ENCODE assay signal across 1 cellular context in the genomic region with DNA sequence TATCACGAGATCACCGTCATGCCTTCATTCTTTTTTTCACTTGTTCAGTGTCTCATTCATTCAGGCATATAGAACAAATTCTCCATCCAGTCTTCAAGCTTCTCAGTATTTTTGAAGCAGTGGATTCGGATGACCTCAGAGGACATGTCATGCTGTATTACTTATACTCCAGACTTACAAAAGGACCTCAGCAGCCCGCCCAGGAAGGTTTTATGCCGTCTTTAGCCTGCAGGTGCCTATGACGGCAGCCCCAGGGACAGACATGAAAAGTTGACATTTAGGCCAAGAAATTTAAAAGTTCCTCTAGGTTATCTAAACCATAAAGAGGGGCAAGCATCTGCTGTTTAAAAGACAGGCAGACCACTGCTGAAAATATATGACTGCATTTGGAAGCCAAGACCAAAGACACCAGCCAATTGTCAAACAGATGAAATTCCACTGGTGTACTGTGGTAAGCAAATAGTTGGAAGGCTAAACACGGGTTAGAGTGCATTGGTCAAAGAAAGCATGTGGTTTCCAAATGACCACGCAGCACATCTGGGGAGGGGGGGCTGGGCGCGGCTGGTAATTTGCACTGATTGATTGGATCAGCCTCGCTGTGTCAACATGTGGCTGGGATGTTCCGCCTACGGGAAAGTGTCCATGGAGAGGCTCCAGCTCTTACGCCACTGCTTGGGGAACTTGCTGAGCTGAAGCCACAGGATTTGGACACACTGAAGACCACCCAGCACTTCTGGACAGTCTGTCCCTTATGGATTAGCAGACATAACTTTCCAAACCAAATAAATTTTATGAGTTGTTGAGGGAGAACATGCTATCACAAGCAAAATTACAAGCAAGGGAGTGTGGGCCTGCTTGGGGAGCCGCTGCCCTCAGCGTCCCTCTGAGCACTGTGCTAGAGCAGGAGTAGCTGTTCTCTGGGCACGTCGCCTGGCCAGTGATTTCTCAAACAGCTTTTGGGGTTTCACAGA.
TF ChIP-seq lines count a peak whose summit lies in the region.

No MANE protein-coding gene starts in this region.

TF ChIP-seq in HepG2, 621 proteins besides CTCF, POLR2A, EP300 and RAD21 (continued from another document and continues in another):
- TF ChIP-seq, protein P1, sequence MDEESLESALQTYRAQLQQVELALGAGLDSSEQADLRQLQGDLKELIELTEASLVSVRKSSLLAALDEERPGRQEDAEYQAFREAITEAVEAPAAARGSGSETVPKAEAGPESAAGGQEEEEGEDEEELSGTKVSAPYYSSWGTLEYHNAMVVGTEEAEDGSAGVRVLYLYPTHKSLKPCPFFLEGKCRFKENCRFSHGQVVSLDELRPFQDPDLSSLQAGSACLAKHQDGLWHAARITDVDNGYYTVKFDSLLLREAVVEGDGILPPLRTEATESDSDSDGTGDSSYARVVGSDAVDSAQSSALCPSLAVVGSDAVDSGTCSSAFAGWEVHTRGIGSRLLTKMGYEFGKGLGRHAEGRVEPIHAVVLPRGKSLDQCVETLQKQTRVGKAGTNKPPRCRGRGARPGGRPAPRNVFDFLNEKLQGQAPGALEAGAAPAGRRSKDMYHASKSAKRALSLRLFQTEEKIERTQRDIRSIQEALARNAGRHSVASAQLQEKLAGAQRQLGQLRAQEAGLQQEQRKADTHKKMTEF (CRISPR knock-in tag; IDR thresholded peaks at IDR 0.05) = no peak
- TF ChIP-seq FOXJ3 (CRISPR knock-in tag; IDR thresholded peaks at IDR 0.05; ENCODE audit: borderline replicate concordance) (no peak), ZNF543 (CRISPR knock-in tag; IDR thresholded peaks at IDR 0.05) (no peak), SMYD3 (CRISPR knock-in tag; IDR thresholded peaks at IDR 0.05) (no peak), ZSCAN29 (CRISPR knock-in tag; conservative IDR thresholded peaks at IDR 0.05) (no peak), ZNF772 (CRISPR knock-in tag; IDR thresholded peaks at IDR 0.05) (no peak), ZIK1 (CRISPR knock-in tag; IDR thresholded peaks at IDR 0.05; ENCODE audit: borderline replicate concordance, low read depth) (no peak), SNRNP70 (IDR thresholded peaks at IDR 0.05; ENCODE audit: low read depth, low read length) (no peak), ZFY (CRISPR knock-in tag; IDR thresholded peaks at IDR 0.05) (no peak), ZSCAN22 (CRISPR knock-in tag; IDR thresholded peaks at IDR 0.05) (no peak), ZBTB1 (CRISPR knock-in tag; IDR thresholded peaks at IDR 0.05; ENCODE audit: borderline replicate concordance) (no peak), ZNF766 (CRISPR knock-in tag; IDR thresholded peaks at IDR 0.05; ENCODE audit: borderline replicate concordance) (no peak), GTF2F1 (IDR thresholded peaks at IDR 0.05; ENCODE audit: low read length) (no peak), ZNF510 (CRISPR knock-in tag; IDR thresholded peaks at IDR 0.05; ENCODE audit: low read depth) (no peak), ZNF484 (CRISPR knock-in tag; IDR thresholded peaks at IDR 0.05; ENCODE audit: borderline replicate concordance, low read depth) (no peak), ZNF121 (CRISPR knock-in tag; IDR thresholded peaks at IDR 0.05) (no peak), HDAC1 (CRISPR knock-in tag; IDR thresholded peaks at IDR 0.05) (no peak; the same call in 1 of the 2 replicates), JUNB (CRISPR knock-in tag; IDR thresholded peaks at IDR 0.05; ENCODE audit: borderline replicate concordance) (no peak), ZMAT3 (CRISPR knock-in tag; conservative IDR thresholded peaks at IDR 0.05) (no peak), NR3C1 (CRISPR knock-in tag; IDR thresholded peaks at IDR 0.05) (no peak), FOXA3 (CRISPR knock-in tag; IDR thresholded peaks at IDR 0.05) (peak; percentile 88), ZMYM4 (CRISPR knock-in tag; IDR thresholded peaks at IDR 0.05) (peak; percentile 96), ZNF432 (CRISPR knock-in tag; IDR thresholded peaks at IDR 0.05; ENCODE audit: borderline replicate concordance) (no peak), KLF12 (CRISPR knock-in tag; IDR thresholded peaks at IDR 0.05; ENCODE audit: borderline replicate concordance) (no peak), YEATS4 (CRISPR knock-in tag; IDR thresholded peaks at IDR 0.05; ENCODE audit: borderline replicate concordance) (no peak), ZNF136 (CRISPR knock-in tag; IDR thresholded peaks at IDR 0.05; ENCODE audit: low read depth) (no peak), ZNF124 (CRISPR knock-in tag; IDR thresholded peaks at IDR 0.05) (no peak), ZNF558 (CRISPR knock-in tag; IDR thresholded peaks at IDR 0.05; ENCODE audit: borderline replicate concordance) (no peak), SUZ12 (IDR thresholded peaks at IDR 0.05; ENCODE audit: low read depth, low read length) (no peak), CAMTA2 (CRISPR knock-in tag; IDR thresholded peaks at IDR 0.05; ENCODE audit: borderline replicate concordance) (no peak), ASH2L (IDR thresholded peaks at IDR 0.05; ENCODE audit: insufficient read length, low read depth, low read length) (no peak), STAT5B (CRISPR knock-in tag; IDR thresholded peaks at IDR 0.05) (no peak), NFATC3 (CRISPR knock-in tag; IDR thresholded peaks at IDR 0.05) (no peak), ZNF883 (CRISPR knock-in tag; IDR thresholded peaks at IDR 0.05; ENCODE audit: not compliant biosample characterization) (no peak), ZNF878 (CRISPR knock-in tag; IDR thresholded peaks at IDR 0.05) (no peak), ZNF160 (CRISPR knock-in tag; IDR thresholded peaks at IDR 0.05) (no peak), FOXK1 (CRISPR knock-in tag; IDR thresholded peaks at IDR 0.05; ENCODE audit: borderline replicate concordance, low read depth) (peak; percentile 43; the same call in 1 of the 2 replicates), HOXD1 (CRISPR knock-in tag; IDR thresholded peaks at IDR 0.05) (no peak), ZNF230 (CRISPR knock-in tag; IDR thresholded peaks at IDR 0.05) (no peak), ZFP90 (CRISPR knock-in tag; IDR thresholded peaks at IDR 0.05; ENCODE audit: borderline replicate concordance) (no peak), ZNF746 (CRISPR knock-in tag; IDR thresholded peaks at IDR 0.05) (0 out of 2 replicates have a peak, but pooled peaks have one; percentile 41), HDAC6 (IDR thresholded peaks at IDR 0.05; ENCODE audit: low read depth, low read length) (no peak), CEBPG (CRISPR knock-in tag; IDR thresholded peaks at IDR 0.05) (peak; percentile 29; the same call in 1 of the 2 replicates), NFYC (CRISPR knock-in tag; IDR thresholded peaks at IDR 0.05) (peak; percentile 47), THYN1 (CRISPR knock-in tag; IDR thresholded peaks at IDR 0.05; ENCODE audit: borderline replicate concordance, low read depth) (no peak)
- TF ChIP-seq, protein P2, sequence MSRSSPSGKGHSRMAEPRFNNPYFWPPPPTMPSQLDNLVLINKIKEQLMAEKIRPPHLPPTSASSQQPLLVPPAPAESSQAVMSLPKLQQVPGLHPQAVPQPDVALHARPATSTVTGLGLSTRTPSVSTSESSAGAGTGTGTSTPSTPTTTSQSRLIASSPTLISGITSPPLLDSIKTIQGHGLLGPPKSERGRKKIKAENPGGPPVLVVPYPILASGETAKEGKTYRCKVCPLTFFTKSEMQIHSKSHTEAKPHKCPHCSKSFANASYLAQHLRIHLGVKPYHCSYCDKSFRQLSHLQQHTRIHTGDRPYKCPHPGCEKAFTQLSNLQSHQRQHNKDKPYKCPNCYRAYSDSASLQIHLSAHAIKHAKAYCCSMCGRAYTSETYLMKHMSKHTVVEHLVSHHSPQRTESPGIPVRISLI (CRISPR knock-in tag; IDR thresholded peaks at IDR 0.05; ENCODE audit: borderline replicate concordance) = no peak
- TF ChIP-seq, protein P3, sequence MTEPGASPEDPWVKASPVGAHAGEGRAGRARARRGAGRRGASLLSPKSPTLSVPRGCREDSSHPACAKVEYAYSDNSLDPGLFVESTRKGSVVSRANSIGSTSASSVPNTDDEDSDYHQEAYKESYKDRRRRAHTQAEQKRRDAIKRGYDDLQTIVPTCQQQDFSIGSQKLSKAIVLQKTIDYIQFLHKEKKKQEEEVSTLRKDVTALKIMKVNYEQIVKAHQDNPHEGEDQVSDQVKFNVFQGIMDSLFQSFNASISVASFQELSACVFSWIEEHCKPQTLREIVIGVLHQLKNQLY (CRISPR knock-in tag; IDR thresholded peaks at IDR 0.05) = peak; percentile 28; the same call in 1 of the 2 replicates
- TF ChIP-seq, protein P4, sequence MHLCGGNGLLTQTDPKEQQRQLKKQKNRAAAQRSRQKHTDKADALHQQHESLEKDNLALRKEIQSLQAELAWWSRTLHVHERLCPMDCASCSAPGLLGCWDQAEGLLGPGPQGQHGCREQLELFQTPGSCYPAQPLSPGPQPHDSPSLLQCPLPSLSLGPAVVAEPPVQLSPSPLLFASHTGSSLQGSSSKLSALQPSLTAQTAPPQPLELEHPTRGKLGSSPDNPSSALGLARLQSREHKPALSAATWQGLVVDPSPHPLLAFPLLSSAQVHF (CRISPR knock-in tag; IDR thresholded peaks at IDR 0.05) = no peak
- TF ChIP-seq, protein P5, sequence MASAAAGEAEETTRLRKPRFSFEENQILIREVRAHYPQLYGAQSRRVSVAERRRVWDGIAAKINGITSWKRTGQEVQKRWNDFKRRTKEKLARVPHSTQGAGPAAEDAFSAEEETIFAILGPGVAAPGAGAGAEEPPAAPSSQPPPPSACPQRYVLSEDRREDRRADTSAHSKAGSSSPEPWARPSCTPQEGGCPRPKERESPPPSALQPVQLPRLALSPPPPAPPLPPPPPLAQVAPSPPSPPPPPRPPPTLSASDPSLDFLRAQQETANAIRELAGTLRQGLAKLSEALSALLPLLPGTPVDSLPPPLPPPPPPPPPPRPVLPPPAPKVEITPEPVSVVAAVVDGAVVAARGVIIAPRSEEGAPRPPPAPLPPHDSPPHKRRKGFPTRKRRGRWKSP (CRISPR knock-in tag; IDR thresholded peaks at IDR 0.05) = no peak
- TF ChIP-seq, protein P6, sequence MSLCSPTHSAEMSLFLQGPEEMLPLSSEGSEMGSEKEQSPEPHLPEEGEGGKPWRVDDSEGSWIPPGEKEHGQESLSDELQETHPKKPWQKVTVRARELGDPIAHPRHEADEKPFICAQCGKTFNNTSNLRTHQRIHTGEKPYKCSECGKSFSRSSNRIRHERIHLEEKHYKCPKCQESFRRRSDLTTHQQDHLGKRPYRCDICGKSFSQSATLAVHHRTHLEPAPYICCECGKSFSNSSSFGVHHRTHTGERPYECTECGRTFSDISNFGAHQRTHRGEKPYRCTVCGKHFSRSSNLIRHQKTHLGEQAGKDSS (CRISPR knock-in tag; IDR thresholded peaks at IDR 0.05; ENCODE audit: borderline replicate concordance, low read depth) = no peak
- TF ChIP-seq, protein P7, sequence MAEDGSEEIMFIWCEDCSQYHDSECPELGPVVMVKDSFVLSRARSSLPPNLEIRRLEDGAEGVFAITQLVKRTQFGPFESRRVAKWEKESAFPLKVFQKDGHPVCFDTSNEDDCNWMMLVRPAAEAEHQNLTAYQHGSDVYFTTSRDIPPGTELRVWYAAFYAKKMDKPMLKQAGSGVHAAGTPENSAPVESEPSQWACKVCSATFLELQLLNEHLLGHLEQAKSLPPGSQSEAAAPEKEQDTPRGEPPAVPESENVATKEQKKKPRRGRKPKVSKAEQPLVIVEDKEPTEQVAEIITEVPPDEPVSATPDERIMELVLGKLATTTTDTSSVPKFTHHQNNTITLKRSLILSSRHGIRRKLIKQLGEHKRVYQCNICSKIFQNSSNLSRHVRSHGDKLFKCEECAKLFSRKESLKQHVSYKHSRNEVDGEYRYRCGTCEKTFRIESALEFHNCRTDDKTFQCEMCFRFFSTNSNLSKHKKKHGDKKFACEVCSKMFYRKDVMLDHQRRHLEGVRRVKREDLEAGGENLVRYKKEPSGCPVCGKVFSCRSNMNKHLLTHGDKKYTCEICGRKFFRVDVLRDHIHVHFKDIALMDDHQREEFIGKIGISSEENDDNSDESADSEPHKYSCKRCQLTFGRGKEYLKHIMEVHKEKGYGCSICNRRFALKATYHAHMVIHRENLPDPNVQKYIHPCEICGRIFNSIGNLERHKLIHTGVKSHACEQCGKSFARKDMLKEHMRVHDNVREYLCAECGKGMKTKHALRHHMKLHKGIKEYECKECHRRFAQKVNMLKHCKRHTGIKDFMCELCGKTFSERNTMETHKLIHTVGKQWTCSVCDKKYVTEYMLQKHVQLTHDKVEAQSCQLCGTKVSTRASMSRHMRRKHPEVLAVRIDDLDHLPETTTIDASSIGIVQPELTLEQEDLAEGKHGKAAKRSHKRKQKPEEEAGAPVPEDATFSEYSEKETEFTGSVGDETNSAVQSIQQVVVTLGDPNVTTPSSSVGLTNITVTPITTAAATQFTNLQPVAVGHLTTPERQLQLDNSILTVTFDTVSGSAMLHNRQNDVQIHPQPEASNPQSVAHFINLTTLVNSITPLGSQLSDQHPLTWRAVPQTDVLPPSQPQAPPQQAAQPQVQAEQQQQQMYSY (CRISPR knock-in tag; IDR thresholded peaks at IDR 0.05) = no peak
- TF ChIP-seq, protein P8, sequence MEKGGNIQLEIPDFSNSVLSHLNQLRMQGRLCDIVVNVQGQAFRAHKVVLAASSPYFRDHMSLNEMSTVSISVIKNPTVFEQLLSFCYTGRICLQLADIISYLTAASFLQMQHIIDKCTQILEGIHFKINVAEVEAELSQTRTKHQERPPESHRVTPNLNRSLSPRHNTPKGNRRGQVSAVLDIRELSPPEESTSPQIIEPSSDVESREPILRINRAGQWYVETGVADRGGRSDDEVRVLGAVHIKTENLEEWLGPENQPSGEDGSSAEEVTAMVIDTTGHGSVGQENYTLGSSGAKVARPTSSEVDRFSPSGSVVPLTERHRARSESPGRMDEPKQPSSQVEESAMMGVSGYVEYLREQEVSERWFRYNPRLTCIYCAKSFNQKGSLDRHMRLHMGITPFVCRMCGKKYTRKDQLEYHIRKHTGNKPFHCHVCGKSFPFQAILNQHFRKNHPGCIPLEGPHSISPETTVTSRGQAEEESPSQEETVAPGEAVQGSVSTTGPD (CRISPR knock-in tag; IDR thresholded peaks at IDR 0.05) = no peak
- TF ChIP-seq, protein P9, sequence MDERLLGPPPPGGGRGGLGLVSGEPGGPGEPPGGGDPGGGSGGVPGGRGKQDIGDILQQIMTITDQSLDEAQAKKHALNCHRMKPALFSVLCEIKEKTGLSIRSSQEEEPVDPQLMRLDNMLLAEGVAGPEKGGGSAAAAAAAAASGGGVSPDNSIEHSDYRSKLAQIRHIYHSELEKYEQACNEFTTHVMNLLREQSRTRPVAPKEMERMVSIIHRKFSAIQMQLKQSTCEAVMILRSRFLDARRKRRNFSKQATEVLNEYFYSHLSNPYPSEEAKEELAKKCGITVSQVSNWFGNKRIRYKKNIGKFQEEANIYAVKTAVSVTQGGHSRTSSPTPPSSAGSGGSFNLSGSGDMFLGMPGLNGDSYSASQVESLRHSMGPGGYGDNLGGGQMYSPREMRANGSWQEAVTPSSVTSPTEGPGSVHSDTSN (CRISPR knock-in tag; IDR thresholded peaks at IDR 0.05) = no peak
- TF ChIP-seq, protein P10, sequence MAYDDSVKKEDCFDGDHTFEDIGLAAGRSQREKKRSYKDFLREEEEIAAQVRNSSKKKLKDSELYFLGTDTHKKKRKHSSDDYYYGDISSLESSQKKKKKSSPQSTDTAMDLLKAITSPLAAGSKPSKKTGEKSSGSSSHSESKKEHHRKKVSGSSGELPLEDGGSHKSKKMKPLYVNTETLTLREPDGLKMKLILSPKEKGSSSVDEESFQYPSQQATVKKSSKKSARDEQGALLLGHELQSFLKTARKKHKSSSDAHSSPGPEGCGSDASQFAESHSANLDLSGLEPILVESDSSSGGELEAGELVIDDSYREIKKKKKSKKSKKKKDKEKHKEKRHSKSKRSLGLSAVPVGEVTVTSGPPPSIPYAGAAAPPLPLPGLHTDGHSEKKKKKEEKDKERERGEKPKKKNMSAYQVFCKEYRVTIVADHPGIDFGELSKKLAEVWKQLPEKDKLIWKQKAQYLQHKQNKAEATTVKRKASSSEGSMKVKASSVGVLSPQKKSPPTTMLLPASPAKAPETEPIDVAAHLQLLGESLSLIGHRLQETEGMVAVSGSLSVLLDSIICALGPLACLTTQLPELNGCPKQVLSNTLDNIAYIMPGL (CRISPR knock-in tag; IDR thresholded peaks at IDR 0.05; ENCODE audit: borderline replicate concordance in 1 of 2, low read depth in 1 of 2) = no peak
